In genomic region chr10:82866424-82867020, GRCh38 we compare ENCODE assay signal across 20 cellular contexts.
A peak's percentile ranks its signal among the peaks of the same experiment; 100 is the strongest.
DNase-seq lines count a peak whose midpoint lies in the region; ATAC-seq and TF ChIP-seq lines count a peak whose summit lies in the region.
"Had no signal": no experiment of that assay in that cellular context is flagged by ENCODE, and none has a peak within 500 bp of the region (broad histone marks: within the 10 kb centered on the region; RNA-seq: fewer than 3 reads in every experiment).

No MANE protein-coding gene starts in this region.

- no peak for TF ChIP-seq CTCF in AG09309 (IDR thresholded peaks at IDR 0.05; ENCODE audit: control insufficient read depth, insufficient read depth, low read depth, low read length, missing control alignments)
- no peak for TF ChIP-seq CTCF in SK-N-SH (IDR thresholded peaks at IDR 0.05)
- no peak for TF ChIP-seq CTCF in fibroblast of pulmonary artery (IDR thresholded peaks at IDR 0.05; ENCODE audit: low read length, missing control alignments)

- H3K27ac ChIP-seq in SK-N-SH (ENCODE audit: low read depth in 2 of 2, low read length in 1 of 2) = peak overlapping the region; percentile 86 to 94
- H3K27ac ChIP-seq: ovary, spleen had no signal

- TF ChIP-seq EP300 in SK-N-SH (IDR thresholded peaks at IDR 0.05; ENCODE audit: borderline replicate concordance in 1 of 2, low read depth in 1 of 2, low read length in 1 of 2) = peak in 1 of 2 experiments; percentile 99; a peak in 2 of 4 replicates

- H3K4me3 ChIP-seq in AG09309 (ENCODE audit: control insufficient read depth, low read depth, low read length) = no peak overlapping the region
- H3K4me3 ChIP-seq in SK-N-SH (ENCODE audit: low read depth in 2 of 2, low read length in 1 of 2) = peak overlapping the region in 1 of 2 experiments; percentile 8; a peak in 1 of 4 replicates
- H3K4me3 ChIP-seq in fibroblast of pulmonary artery (replicated peaks; ENCODE audit: low read depth, low read length) = no peak overlapping the region
- H3K4me3 ChIP-seq: mucosa of descending colon, ovary, spleen had no signal

- H3F3A ChIP-seq in SK-N-SH (replicated peaks; ENCODE audit: insufficient read depth) = peaks cover 30% of the 10 kb centered on the region

- POLR2A ChIA-PET in SK-N-SH (lab: Yijun Ruan, JAX) = no interaction called here

- no peaks in the 10 kb centered on the region for H4K20me1 ChIP-seq in SK-N-SH (ENCODE audit: insufficient read depth)

- WGBS in SK-N-SH (ENCODE audit: low lambda C conversion rate) = 16% methylated on average over 6 of the region's 6 CpGs

- no peaks in the 10 kb centered on the region for H3K79me2 ChIP-seq in SK-N-SH (ENCODE audit: insufficient read depth)

- H3K9me3 ChIP-seq in SK-N-SH = no peaks in the 10 kb centered on the region
- H3K9me3 ChIP-seq: ovary, spleen had no signal

- peak overlapping the region; percentile 61 for H3K4me2 ChIP-seq in SK-N-SH

- DNase-seq in AG09309 (ENCODE audit: low read depth) = peak; percentile 35
- peak; percentile 77 for DNase-seq in M059J (ENCODE audit: low read depth)
- no peak for DNase-seq in SK-N-SH
- DNase-seq in fibroblast of pulmonary artery (ENCODE audit: low read depth) = peak; percentile 76
- no peak for DNase-seq in foreskin melanocyte
- DNase-seq: activated CD4-positive, alpha-beta T cell treated with anti-CD3 and anti-CD28 coated beads, Interleukin-2, amount 50 U/mL, for 1 hour; activated effector memory CD4-positive, alpha-beta T cell treated with Interleukin-2 at 50 U/mL for 16 hours; effector CD8-positive, alpha-beta T cell; glutamatergic neuron; islet precursor cell; mucosa of descending colon; NCI-H1417; NCI-H226; ovary; spleen had no signal

- no peaks in the 10 kb centered on the region for H3K9me2 ChIP-seq in SK-N-SH

- peak overlapping the region; percentile 66; the same call in 1 of the 2 replicates for H3K9ac ChIP-seq in SK-N-SH

- TF ChIP-seq RAD21 in SK-N-SH (IDR thresholded peaks at IDR 0.05; ENCODE audit: low read length) = no peak

- ATAC-seq in GM21447 (IDR thresholded peaks at IDR 0.05; ENCODE audit: unreplicated experiment) (no peak), HG03565 (IDR thresholded peaks at IDR 0.05; ENCODE audit: unreplicated experiment) (no peak), GM18861 (IDR thresholded peaks at IDR 0.05; ENCODE audit: unreplicated experiment) (no peak)
- ATAC-seq: HepG2, mucosa of descending colon, Panc1 had no signal

- CTCF ChIA-PET in SK-N-SH (lab: Yijun Ruan, JAX) = no interaction called here

- no peaks in the 10 kb centered on the region for H3K36me3 ChIP-seq in SK-N-SH (replicated peaks in 1 of 2; ENCODE audit: control insufficient read depth in 1 of 2, insufficient read depth in 2 of 2, low read length in 1 of 2)
- H3K36me3 ChIP-seq: ovary, spleen had no signal

- peak overlapping the region; percentile 19; the same call in 1 of the 2 replicates for H2AFZ ChIP-seq in SK-N-SH (ENCODE audit: low read depth)

- no peaks in the 10 kb centered on the region for H3K27me3 ChIP-seq in SK-N-SH (ENCODE audit: insufficient read depth)
- H3K27me3 ChIP-seq: ovary, spleen had no signal

- H3K4me1 ChIP-seq in SK-N-SH (ENCODE audit: control insufficient read depth in 1 of 2, insufficient read depth in 2 of 2, low read depth in 1 of 2, low read length in 1 of 2) = peaks cover 3 to 28% of the 10 kb centered on the region in 2 experiments
- H3K4me1 ChIP-seq: spleen had no signal

TF ChIP-seq in SK-N-SH, 30 proteins besides CTCF, POLR2A, EP300 and RAD21 (continues in another document):
- TF ChIP-seq FOSL2 (IDR thresholded peaks at IDR 0.05; ENCODE audit: borderline replicate concordance, low read depth) = peak; percentile 88
- TF ChIP-seq USF2 (IDR thresholded peaks at IDR 0.05; ENCODE audit: borderline replicate concordance, low read depth, low read length) = no peak
- TF ChIP-seq TEAD4 (IDR thresholded peaks at IDR 0.05; ENCODE audit: borderline replicate concordance, insufficient read depth) = peak; percentile 98
- no peak for TF ChIP-seq RFX5 (IDR thresholded peaks at IDR 0.05; ENCODE audit: low read length)
- no peak for TF ChIP-seq GABPA (IDR thresholded peaks at IDR 0.05; ENCODE audit: low read depth)
- no peak for TF ChIP-seq TAF1 (IDR thresholded peaks at IDR 0.05; ENCODE audit: borderline replicate concordance, low read depth, low read length)
- no peak for TF ChIP-seq EZH2phosphoT487 (IDR thresholded peaks at IDR 0.05; ENCODE audit: borderline replicate concordance, low read depth)
- TF ChIP-seq TCF12 (IDR thresholded peaks at IDR 0.05) = peak; percentile 96
- TF ChIP-seq PBX3 (IDR thresholded peaks at IDR 0.05) = peak; percentile 96
- TF ChIP-seq USF1 (IDR thresholded peaks at IDR 0.05; ENCODE audit: borderline replicate concordance, low read depth) = no peak
- TF ChIP-seq FOXJ3 (CRISPR knock-in tag; IDR thresholded peaks at IDR 0.05) = no peak
- peak; percentile 87 for TF ChIP-seq NFIC (IDR thresholded peaks at IDR 0.05; ENCODE audit: borderline replicate concordance)
- TF ChIP-seq RCOR1 (IDR thresholded peaks at IDR 0.05; ENCODE audit: low read length) = no peak
- TF ChIP-seq RXRA (IDR thresholded peaks at IDR 0.05; ENCODE audit: borderline replicate concordance, low read depth) = peak; percentile 70
- TF ChIP-seq ZBTB33 (IDR thresholded peaks at IDR 0.05; ENCODE audit: borderline replicate concordance, low read depth) = peak; percentile 74; the same call in 1 of the 2 replicates
- no peak for TF ChIP-seq MXI1 (IDR thresholded peaks at IDR 0.05; ENCODE audit: low read depth, low read length)
- peak; percentile 99 for TF ChIP-seq FOXM1 (IDR thresholded peaks at IDR 0.05; ENCODE audit: low read depth)
- TF ChIP-seq MAX (IDR thresholded peaks at IDR 0.05; ENCODE audit: low read depth) = no peak; the same call in 1 of the 2 replicates
- TF ChIP-seq POLR2AphosphoS5 (IDR thresholded peaks at IDR 0.05; ENCODE audit: low read depth, low read length) = peak; percentile 60; the same call in 1 of the 2 replicates
- no peak for TF ChIP-seq IRF3 (IDR thresholded peaks at IDR 0.05; ENCODE audit: low read depth, low read length)
- no peak for TF ChIP-seq YY1 (IDR thresholded peaks at IDR 0.05; ENCODE audit: low read depth)
- TF ChIP-seq JUND (IDR thresholded peaks at IDR 0.05) = peak; percentile 97
- TF ChIP-seq MEF2A (IDR thresholded peaks at IDR 0.05; ENCODE audit: borderline replicate concordance, low read depth) = peak; percentile 75; the same call in 1 of the 2 replicates
- no peak for TF ChIP-seq SMC3 (IDR thresholded peaks at IDR 0.05; ENCODE audit: low read depth, low read length)
- no peak for TF ChIP-seq GATA2 (CRISPR knock-in tag; IDR thresholded peaks at IDR 0.05)
- TF ChIP-seq ELF1 (IDR thresholded peaks at IDR 0.05) = no peak; the same call in 1 of the 2 replicates

Comparison
In these comparisons a context has a peak if more than half of its experiments do, and no peak if none do; other contexts are left out.
1. DNase-seq: peak in AG09309 (single experiment), M059J (single experiment) and fibroblast of pulmonary artery (single experiment); none in SK-N-SH (single experiment) and foreskin melanocyte (single experiment).